1 cellular context compared by ENCODE assay signal in genomic region chr16:28910046-28911031, GRCh38.
TF ChIP-seq lines count a peak whose summit lies in the region.

No MANE protein-coding gene starts in this region.

TF ChIP-seq in K562, 482 proteins besides CTCF, POLR2A, EP300 and RAD21:
- peak; percentile 35; the same call in 1 of the 2 replicates for TF ChIP-seq ARID1B (IDR thresholded peaks at IDR 0.05)
- no peak for TF ChIP-seq ATF4 (CRISPR knock-in tag; IDR thresholded peaks at IDR 0.05)
- TF ChIP-seq SFPQ (IDR thresholded peaks at IDR 0.05; ENCODE audit: low read depth, low read length), result no peak
- no peak for TF ChIP-seq FOXA1 (IDR thresholded peaks at IDR 0.05; ENCODE audit: borderline replicate concordance)
- TF ChIP-seq HMGN3 (IDR thresholded peaks at IDR 0.05; ENCODE audit: borderline replicate concordance, extremely low read depth, insufficient read length, low read depth, low read length), result peak; percentile 17
- TF ChIP-seq HDAC6 (IDR thresholded peaks at IDR 0.05; ENCODE audit: low read depth, low read length), result no peak
- peak; percentile 70 for TF ChIP-seq NFE2 (IDR thresholded peaks at IDR 0.05; ENCODE audit: low read depth)
- TF ChIP-seq TRIM24 (IDR thresholded peaks at IDR 0.05), result no peak
- no peak for TF ChIP-seq STAT5A (IDR thresholded peaks at IDR 0.05; ENCODE audit: borderline replicate concordance, low read length)
- peak; percentile 83 for TF ChIP-seq ATF3 (IDR thresholded peaks at IDR 0.05)
- no peak for TF ChIP-seq ATF3 (CRISPR knock-in tag; conservative IDR thresholded peaks at IDR 0.05)
- no peak for TF ChIP-seq ZNF143 (CRISPR knock-in tag; IDR thresholded peaks at IDR 0.05)
- TF ChIP-seq JUND (IDR thresholded peaks at IDR 0.05; ENCODE audit: borderline replicate concordance, low read depth, low read length), result peak; percentile 69
- peak; percentile 50; the same call in 1 of the 3 replicates for TF ChIP-seq JUND (tag; IDR thresholded peaks at IDR 0.05; ENCODE audit: borderline replicate concordance, low read depth, low read length)
- no peak for TF ChIP-seq ZNF785 (CRISPR knock-in tag; IDR thresholded peaks at IDR 0.05)
- no peak for TF ChIP-seq NR2C1 (IDR thresholded peaks at IDR 0.05)
- TF ChIP-seq NR2C1 (tag; IDR thresholded peaks at IDR 0.05), result no peak
- no peak for TF ChIP-seq ZNF174 (CRISPR knock-in tag; IDR thresholded peaks at IDR 0.05)
- TF ChIP-seq SMAD1 (IDR thresholded peaks at IDR 0.05; ENCODE audit: low read depth, low read length, partially characterized antibody), result no peak
- TF ChIP-seq FOSL1 (tag; conservative IDR thresholded peaks at IDR 0.05), result peak; percentile 66
- TF ChIP-seq POLR2AphosphoS5 (IDR thresholded peaks at IDR 0.05; ENCODE audit: control insufficient read depth, insufficient read depth, low read depth, low read length), result no peak
- TF ChIP-seq ZEB2 (IDR thresholded peaks at IDR 0.05), result peak; percentile 44; the same call in 1 of the 2 replicates
- no peak for TF ChIP-seq RAD51 (IDR thresholded peaks at IDR 0.05; ENCODE audit: borderline replicate concordance, low read depth)
- TF ChIP-seq JUN (IDR thresholded peaks at IDR 0.05; ENCODE audit: borderline replicate concordance, low read depth, low read length), result peak; percentile 38; the same call in 1 of the 2 replicates
- TF ChIP-seq JUN (CRISPR knock-in tag; IDR thresholded peaks at IDR 0.05; ENCODE audit: borderline replicate concordance), result no peak
- no peak for TF ChIP-seq TARDBP (IDR thresholded peaks at IDR 0.05)
- TF ChIP-seq CBFA2T3 (IDR thresholded peaks at IDR 0.05), result 0 out of 2 replicates have a peak, but pooled peaks have one; percentile 10
- TF ChIP-seq C11orf30 (IDR thresholded peaks at IDR 0.05; ENCODE audit: low read depth), result peak; percentile 33; the same call in 1 of the 2 replicates
- TF ChIP-seq RFX5 (IDR thresholded peaks at IDR 0.05; ENCODE audit: low read depth, low read length), result no peak
- TF ChIP-seq HDAC1 (IDR thresholded peaks at IDR 0.05), result peak in 1 of 2 experiments; percentile 42; a peak in 1 of 4 replicates
- TF ChIP-seq SMARCE1 (IDR thresholded peaks at IDR 0.05), result 0 out of 2 replicates have a peak, but pooled peaks have one; percentile 21
- 0 out of 2 replicates have a peak, but pooled peaks have one; percentile 30 for TF ChIP-seq HDAC2 (IDR thresholded peaks at IDR 0.05)
- no peak for TF ChIP-seq HNRNPUL1 (IDR thresholded peaks at IDR 0.05; ENCODE audit: low read length)
- no peak for TF ChIP-seq ZNF609 (CRISPR knock-in tag; IDR thresholded peaks at IDR 0.05; ENCODE audit: borderline replicate concordance)
- peak; percentile 82 to 87 for TF ChIP-seq KDM1A (IDR thresholded peaks at IDR 0.05)
- peak; percentile 57; the same call in 1 of the 2 replicates for TF ChIP-seq DPF2 (IDR thresholded peaks at IDR 0.05)
- TF ChIP-seq XRCC5 (IDR thresholded peaks at IDR 0.05; ENCODE audit: low read depth, low read length), result no peak
- no peak for TF ChIP-seq BHLHE40 (IDR thresholded peaks at IDR 0.05; ENCODE audit: low read length)
- TF ChIP-seq ZNF316 (IDR thresholded peaks at IDR 0.05), result 0 out of 2 replicates have a peak, but pooled peaks have one; percentile 22
- TF ChIP-seq SRSF3 (IDR thresholded peaks at IDR 0.05; ENCODE audit: insufficient read depth, low read length), result no peak
- TF ChIP-seq, protein P1, sequence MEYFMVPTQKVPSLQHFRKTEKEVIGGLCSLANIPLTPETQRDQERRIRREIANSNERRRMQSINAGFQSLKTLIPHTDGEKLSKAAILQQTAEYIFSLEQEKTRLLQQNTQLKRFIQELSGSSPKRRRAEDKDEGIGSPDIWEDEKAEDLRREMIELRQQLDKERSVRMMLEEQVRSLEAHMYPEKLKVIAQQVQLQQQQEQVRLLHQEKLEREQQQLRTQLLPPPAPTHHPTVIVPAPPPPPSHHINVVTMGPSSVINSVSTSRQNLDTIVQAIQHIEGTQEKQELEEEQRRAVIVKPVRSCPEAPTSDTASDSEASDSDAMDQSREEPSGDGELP (CRISPR knock-in tag; IDR thresholded peaks at IDR 0.05; ENCODE audit: borderline replicate concordance), result no peak
- TF ChIP-seq NFIC (IDR thresholded peaks at IDR 0.05), result peak; percentile 43; the same call in 1 of the 2 replicates
- TF ChIP-seq TCF3 (CRISPR knock-in tag; IDR thresholded peaks at IDR 0.05), result no peak
- TF ChIP-seq ZNF75A (CRISPR knock-in tag; IDR thresholded peaks at IDR 0.05), result no peak
- TF ChIP-seq ZBTB17 (CRISPR knock-in tag; IDR thresholded peaks at IDR 0.05), result no peak
- TF ChIP-seq PURB (CRISPR knock-in tag; IDR thresholded peaks at IDR 0.05; ENCODE audit: low read depth), result no peak
- TF ChIP-seq CBX1 (IDR thresholded peaks at IDR 0.05; ENCODE audit: low read depth), result no peak
- no peak for TF ChIP-seq NELFE (IDR thresholded peaks at IDR 0.05; ENCODE audit: insufficient read depth, insufficient read length)
